ENCODE assay signal across 8 cellular contexts in genomic region chr5:155943516-155944407, GRCh38.
DNase-seq lines count a peak whose midpoint lies in the region; ATAC-seq, FAIRE-seq and TF ChIP-seq lines count a peak whose summit lies in the region.

No MANE protein-coding gene starts in this region.

- ATAC-seq in GM19397 (IDR thresholded peaks at IDR 0.05; ENCODE audit: unreplicated experiment) (peak; percentile 93), HG03354 (IDR thresholded peaks at IDR 0.05; ENCODE audit: poor library complexity, severe bottlenecking, unreplicated experiment) (peak; percentile 96), left cardiac atrium (peak; percentile 78 to 83)

- no peaks in the 10 kb centered on the region for H3K27me3 ChIP-seq in adipocyte (replicated peaks; ENCODE audit: control insufficient read depth, insufficient read depth, low read length)

- intact Hi-C loops in left cardiac atrium (cut with DNase I), result no loop called here

- H3K4me3 ChIP-seq in adipocyte (ENCODE audit: low read length), result no peak overlapping the region

- no peak overlapping the region for H3K9ac ChIP-seq in adipocyte (ENCODE audit: low read length)

- DNase-seq in D721Med (ENCODE audit: insufficient read length, low spot score) (no peak), NCI-H82 treated with DMSO at 0.1 percent for 48 hours (lab: John Stamatoyannopoulos, UW; ENCODE audit: unreplicated experiment) (peak; percentile 15), adipocyte (ENCODE audit: low read depth) (peak; percentile 84), left cardiac atrium (peak; percentile 60), renal cortical epithelial cell (ENCODE audit: low read depth) (peak; percentile 36), NK-92 (lab: John Stamatoyannopoulos, UW; ENCODE audit: unreplicated experiment) (no peak)

- peak; percentile 70 for FAIRE-seq in D721Med (lab: Jason Lieb, UNC)

- H3K9me3 ChIP-seq in adipocyte (ENCODE audit: control insufficient read depth, low read length), result no peaks in the 10 kb centered on the region

- H3K4me1 ChIP-seq in adipocyte (ENCODE audit: control insufficient read depth, insufficient read depth, low read length), result peaks cover 3% of the 10 kb centered on the region

- no peaks in the 10 kb centered on the region for H3K36me3 ChIP-seq in adipocyte (ENCODE audit: control insufficient read depth, insufficient read depth, low read length, severe bottlenecking)

- peak; percentile 87 for TF ChIP-seq CTCF in D721Med (IDR thresholded peaks at IDR 0.05; ENCODE audit: insufficient read depth, missing control alignments)

Comparison
In these comparisons a context has a peak if more than half of its experiments do, and no peak if none do; other contexts are left out.
1. DNase-seq: peak in NCI-H82 treated with DMSO at 0.1 percent for 48 hours (single experiment), adipocyte (single experiment), left cardiac atrium (single experiment) and renal cortical epithelial cell (single experiment); none in D721Med (single experiment) and NK-92 (single experiment).
2. Peak in every context shown above with its lines, with median percentiles within 50 percentile points of each other: ATAC-seq.